ENCODE assay signal across 13 cellular contexts in genomic region chr11:94837317-94837716, GRCh38.
"Had no signal": no experiment of that assay in that cellular context is flagged by ENCODE, and none has a peak within 500 bp of the region (broad histone marks: within the 10 kb centered on the region; RNA-seq: fewer than 3 reads in every experiment).

No MANE protein-coding gene starts in this region.

- H3K4me1 ChIP-seq: spleen, testis had no signal

- H3K4me3 ChIP-seq: gastrocnemius medialis, psoas muscle, spleen, testis had no signal

- H3K9me3 ChIP-seq: gastrocnemius medialis, psoas muscle, spleen, testis had no signal

- DNase-seq: activated B cell treated with CpG ODN at 0.5 μM for 24 hours; activated CD4-positive, alpha-beta T cell treated with anti-CD3 and anti-CD28 coated beads for 48 hours; activated CD8-positive, alpha-beta memory T cell treated with anti-CD3 and anti-CD28 coated beads, Interleukin-2, amount 50 U/mL, for 48 hours; activated naive CD8-positive, alpha-beta T cell treated with anti-CD3 and anti-CD28 coated beads, Interleukin-2, amount 10 ng/mL, durations not matched to agents 7 days and 5 days; brain microvascular endothelial cell; cerebellar nuclear complex; effector CD8-positive, alpha-beta T cell; gastrocnemius medialis; nephron progenitor cell; psoas muscle; spleen; T-helper 17 cell; testis had no signal

- H3K27me3 ChIP-seq: brain microvascular endothelial cell, gastrocnemius medialis, spleen, testis had no signal

- H3K27ac ChIP-seq: brain microvascular endothelial cell, gastrocnemius medialis, psoas muscle, spleen, testis had no signal
